In the genomic region with DNA sequence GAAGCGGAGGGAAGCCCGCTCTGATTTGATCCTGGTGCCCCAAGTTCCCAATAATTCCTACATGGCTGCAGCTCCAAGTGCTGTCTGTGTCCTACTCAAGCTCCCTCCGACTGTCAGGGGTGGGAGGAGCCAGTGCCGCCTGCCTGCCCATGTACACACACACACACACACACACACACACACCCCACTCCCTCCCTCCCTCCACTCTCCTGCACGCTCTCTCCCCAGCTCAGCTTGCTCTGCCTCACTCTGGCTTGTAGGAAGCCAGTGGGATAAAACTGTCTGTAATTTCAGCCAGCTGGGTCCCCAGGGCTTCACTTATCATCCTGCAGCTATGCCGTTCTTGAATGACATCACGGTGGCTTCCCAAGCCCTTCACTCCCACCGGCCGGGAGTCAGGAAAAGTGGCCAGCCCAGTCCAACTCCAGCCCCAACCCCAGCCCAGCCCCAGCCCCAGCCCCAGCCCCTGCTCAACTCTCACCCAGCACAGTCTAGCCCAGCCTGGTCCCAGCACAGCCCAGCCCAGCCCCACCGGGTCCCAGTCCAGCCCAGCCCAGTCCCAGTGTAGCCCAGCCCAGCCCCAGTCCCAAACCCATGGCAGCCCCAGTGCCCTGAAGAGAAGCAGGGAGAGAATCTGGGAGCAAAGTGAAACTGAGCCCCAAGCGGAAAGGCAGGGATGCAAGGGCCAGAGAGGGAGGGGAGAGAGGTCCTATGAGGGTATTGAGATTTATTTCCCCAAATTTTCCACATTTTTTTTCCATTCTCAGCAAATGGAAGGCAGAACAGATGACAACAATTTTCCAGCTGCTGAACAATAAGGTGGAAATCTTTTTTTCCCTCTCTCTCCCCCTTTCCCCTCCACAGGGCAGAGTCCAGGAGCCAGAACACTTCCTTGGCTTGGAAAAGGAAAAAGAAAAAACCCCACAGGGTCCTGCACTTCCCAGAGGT, we compare ENCODE assay signal across 8 cellular contexts.
DNase-seq lines count a peak whose midpoint lies in the region; ATAC-seq and TF ChIP-seq lines count a peak whose summit lies in the region.

No MANE protein-coding gene starts in this region.

- no peak overlapping the region for H3K4me3 Mint-ChIP-seq in activated CD8-positive, alpha-beta T cell treated with anti-CD3 and anti-CD28 coated beads, Interleukin-2, amount 10 ng/mL, durations not matched to agents 7 days and 5 days

- H3K4me1 ChIP-seq in DND-41 (ENCODE audit: insufficient read depth, low read length) (no peaks in the 10 kb centered on the region), SK-N-SH (ENCODE audit: control insufficient read depth in 1 of 2, insufficient read depth in 2 of 2, low read depth in 1 of 2, low read length in 1 of 2) (peaks cover 7 to 25% of the 10 kb centered on the region in 2 experiments; a peak in 2 of 4 replicates)

- H3K27me3 Mint-ChIP-seq in activated CD8-positive, alpha-beta T cell treated with anti-CD3 and anti-CD28 coated beads, Interleukin-2, amount 10 ng/mL, durations not matched to agents 7 days and 5 days (ENCODE audit: low read depth): no peaks in the 10 kb centered on the region

- H3K79me2 ChIP-seq in DND-41 (ENCODE audit: insufficient read depth, low read length): no peaks in the 10 kb centered on the region
- H3K79me2 ChIP-seq in SK-N-SH (ENCODE audit: insufficient read depth): peaks cover 8% of the 10 kb centered on the region; the same call in 1 of the 2 replicates

- no peak overlapping the region for H3K4me2 ChIP-seq in DND-41 (ENCODE audit: insufficient read depth, low read length)
- peak overlapping the region; percentile 28; the same call in 1 of the 2 replicates for H3K4me2 ChIP-seq in SK-N-SH

- H3K4me3 ChIP-seq in DND-41 (ENCODE audit: low read depth in 1 of 2, low read length in 2 of 2) (no peak overlapping the region), SK-N-SH (ENCODE audit: low read depth in 2 of 2, low read length in 1 of 2) (no peak overlapping the region)

- H3K27ac ChIP-seq in DND-41 (ENCODE audit: low read length): no peak overlapping the region
- peak overlapping the region; percentile 43 to 68 for H3K27ac ChIP-seq in SK-N-SH (ENCODE audit: low read depth in 2 of 2, low read length in 1 of 2)

- H3K9me3 ChIP-seq in DND-41 (ENCODE audit: insufficient read depth, low read length, severe bottlenecking) (no peaks in the 10 kb centered on the region), SK-N-SH (no peaks in the 10 kb centered on the region)

- no peak overlapping the region for H3K27ac Mint-ChIP-seq in activated CD8-positive, alpha-beta T cell treated with anti-CD3 and anti-CD28 coated beads, Interleukin-2, amount 10 ng/mL, durations not matched to agents 7 days and 5 days

- no peaks in the 10 kb centered on the region for H4K20me1 ChIP-seq in DND-41 (ENCODE audit: insufficient read depth, low read length)
- H4K20me1 ChIP-seq in SK-N-SH (ENCODE audit: insufficient read depth): peaks cover 33% of the 10 kb centered on the region; the same call in 1 of the 2 replicates

- no peaks in the 10 kb centered on the region for H3K4me1 Mint-ChIP-seq in activated CD8-positive, alpha-beta T cell treated with anti-CD3 and anti-CD28 coated beads, Interleukin-2, amount 10 ng/mL, durations not matched to agents 7 days and 5 days (ENCODE audit: low read depth)

- peak; percentile 49; the same call in 1 of the 3 replicates for ATAC-seq in DND-41 (ENCODE audit: insufficient read depth, low read depth)
- ATAC-seq in Right ventricle myocardium superior (ENCODE audit: poor library complexity): peak; percentile 82
- ATAC-seq in activated CD8-positive, alpha-beta T cell treated with anti-CD3 and anti-CD28 coated beads, Interleukin-2, amount 10 ng/mL, durations not matched to agents 7 days and 5 days: no peak
- ATAC-seq in HG03280 (IDR thresholded peaks at IDR 0.05; ENCODE audit: unreplicated experiment): no peak
- ATAC-seq in HG03095 (IDR thresholded peaks at IDR 0.05; ENCODE audit: unreplicated experiment): no peak

- H3K27me3 ChIP-seq in DND-41 (ENCODE audit: insufficient read depth, low read length, poor library complexity) (peaks cover 11% of the 10 kb centered on the region), SK-N-SH (ENCODE audit: insufficient read depth) (no peaks in the 10 kb centered on the region)

- WGBS in SK-N-SH (ENCODE audit: low lambda C conversion rate): 47% methylated on average over 4 of the region's 11 CpGs

- POLR2A ChIA-PET in SK-N-SH (lab: Yijun Ruan, JAX): interaction anchor here (0.5 to 0.9 kb wide), 2 partner anchors 88 to 1361 kb away, joined by 3 read pairs; no protein-coding TSS in a partner anchor
- POLR2A ChIA-PET in activated CD8-positive, alpha-beta T cell treated with anti-CD3 and anti-CD28 coated beads, Interleukin-2, amount 10 ng/mL, durations not matched to agents 7 days and 5 days (lab: Charles Lee): no interaction called here

- H3K9me3 Mint-ChIP-seq in activated CD8-positive, alpha-beta T cell treated with anti-CD3 and anti-CD28 coated beads, Interleukin-2, amount 10 ng/mL, durations not matched to agents 7 days and 5 days (ENCODE audit: insufficient read depth): no peaks in the 10 kb centered on the region

- DNase-seq in DND-41 (peak; percentile 10), SK-N-SH (peak; percentile 89), Right ventricle myocardium superior (peak; percentile 92), posterior vena cava (ENCODE audit: low spot score) (peak; percentile 95), middle frontal gyrus (ENCODE audit: extremely low spot score, low spot score) (no peak)
- DNase-seq in activated CD8-positive, alpha-beta T cell treated with anti-CD3 and anti-CD28 coated beads, Interleukin-2, amount 10 ng/mL, durations not matched to agents 7 days and 5 days: no peak

- H3K36me3 ChIP-seq in DND-41 (ENCODE audit: insufficient read depth, low read length) (no peaks in the 10 kb centered on the region), SK-N-SH (replicated peaks in 1 of 2; ENCODE audit: control insufficient read depth in 1 of 2, insufficient read depth in 2 of 2, low read length in 1 of 2) (peaks cover 28 to 34% of the 10 kb centered on the region in 2 experiments)

- H3K9me2 ChIP-seq in SK-N-SH: no peaks in the 10 kb centered on the region

- TF ChIP-seq CTCF in DND-41 (IDR thresholded peaks at IDR 0.05; ENCODE audit: borderline replicate concordance, extremely low read depth, low read length, poor library complexity, severe bottlenecking) (no peak), SK-N-SH (IDR thresholded peaks at IDR 0.05) (no peak)

- H2AFZ ChIP-seq in DND-41 (ENCODE audit: low read depth, low read length): no peak overlapping the region
- H2AFZ ChIP-seq in SK-N-SH (ENCODE audit: low read depth): no peak overlapping the region

- TF ChIP-seq RAD21 in SK-N-SH (IDR thresholded peaks at IDR 0.05; ENCODE audit: low read length): peak; percentile 34

- peak in 1 of 2 experiments; percentile 43; a peak in 1 of 4 replicates for TF ChIP-seq EP300 in SK-N-SH (IDR thresholded peaks at IDR 0.05; ENCODE audit: borderline replicate concordance in 1 of 2, low read depth in 1 of 2, low read length in 1 of 2)

- peaks cover 19% of the 10 kb centered on the region for H3F3A ChIP-seq in SK-N-SH (replicated peaks; ENCODE audit: insufficient read depth)

- no peaks in the 10 kb centered on the region for H3K36me3 Mint-ChIP-seq in activated CD8-positive, alpha-beta T cell treated with anti-CD3 and anti-CD28 coated beads, Interleukin-2, amount 10 ng/mL, durations not matched to agents 7 days and 5 days (ENCODE audit: low read depth)

- H3K9ac ChIP-seq in DND-41 (ENCODE audit: low read depth, low read length) (no peak overlapping the region), SK-N-SH (no peak overlapping the region)

- CTCF ChIA-PET in SK-N-SH (lab: Yijun Ruan, JAX): interaction anchor here (0.9 to 3.1 kb wide), 7 partner anchors 10 to 210 kb away, joined by 3 to 21 read pairs (median 4); partner anchors contain the start of gene RUFY4
- CTCF ChIA-PET in activated CD8-positive, alpha-beta T cell treated with anti-CD3 and anti-CD28 coated beads, Interleukin-2, amount 10 ng/mL, durations not matched to agents 7 days and 5 days (lab: Charles Lee): no interaction called here

- intact Hi-C loops in Right ventricle myocardium superior (cut with DNase I) (no loop called here), posterior vena cava (cut with DNase I) (no loop called here)

TF ChIP-seq in SK-N-SH, 30 proteins besides CTCF, POLR2A, EP300 and RAD21:
- TF ChIP-seq POLR2AphosphoS5 (IDR thresholded peaks at IDR 0.05; ENCODE audit: low read depth, low read length) (no peak), MXI1 (IDR thresholded peaks at IDR 0.05; ENCODE audit: low read depth, low read length) (peak; percentile 83), RCOR1 (IDR thresholded peaks at IDR 0.05; ENCODE audit: low read length) (peak; percentile 44), SMC3 (IDR thresholded peaks at IDR 0.05; ENCODE audit: low read depth, low read length) (no peak; the same call in 1 of the 2 replicates), CHD2 (IDR thresholded peaks at IDR 0.05; ENCODE audit: low read length, partially characterized antibody) (peak; percentile 67), TAF1 (IDR thresholded peaks at IDR 0.05; ENCODE audit: borderline replicate concordance, low read depth, low read length) (no peak), TCF12 (IDR thresholded peaks at IDR 0.05) (no peak), IRF3 (IDR thresholded peaks at IDR 0.05; ENCODE audit: low read depth, low read length) (no peak), GATA2 (CRISPR knock-in tag; IDR thresholded peaks at IDR 0.05) (0 out of 2 replicates have a peak, but pooled peaks have one; percentile 7), FOXJ3 (CRISPR knock-in tag; IDR thresholded peaks at IDR 0.05) (peak; percentile 64; the same call in 1 of the 2 replicates)
- TF ChIP-seq, protein P1, sequence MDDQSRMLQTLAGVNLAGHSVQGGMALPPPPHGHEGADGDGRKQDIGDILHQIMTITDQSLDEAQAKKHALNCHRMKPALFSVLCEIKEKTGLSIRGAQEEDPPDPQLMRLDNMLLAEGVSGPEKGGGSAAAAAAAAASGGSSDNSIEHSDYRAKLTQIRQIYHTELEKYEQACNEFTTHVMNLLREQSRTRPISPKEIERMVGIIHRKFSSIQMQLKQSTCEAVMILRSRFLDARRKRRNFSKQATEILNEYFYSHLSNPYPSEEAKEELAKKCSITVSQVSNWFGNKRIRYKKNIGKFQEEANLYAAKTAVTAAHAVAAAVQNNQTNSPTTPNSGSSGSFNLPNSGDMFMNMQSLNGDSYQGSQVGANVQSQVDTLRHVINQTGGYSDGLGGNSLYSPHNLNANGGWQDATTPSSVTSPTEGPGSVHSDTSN (IDR thresholded peaks at IDR 0.05): no peak

Comparison
In these comparisons a context has a peak if more than half of its experiments do, and no peak if none do; other contexts are left out.
1. ATAC-seq: peak in DND-41 (single experiment) and Right ventricle myocardium superior (single experiment); none in activated CD8-positive, alpha-beta T cell treated with anti-CD3 and anti-CD28 coated beads, Interleukin-2, amount 10 ng/mL, durations not matched to agents 7 days and 5 days (single experiment), HG03280 (single experiment) and HG03095 (single experiment).
2. DNase-seq: peak in DND-41 (single experiment), SK-N-SH (single experiment), Right ventricle myocardium superior (single experiment) and posterior vena cava (single experiment); none in activated CD8-positive, alpha-beta T cell treated with anti-CD3 and anti-CD28 coated beads, Interleukin-2, amount 10 ng/mL, durations not matched to agents 7 days and 5 days (single experiment) and middle frontal gyrus (single experiment).